8 cellular contexts compared by ENCODE assay signal in the genomic region with DNA sequence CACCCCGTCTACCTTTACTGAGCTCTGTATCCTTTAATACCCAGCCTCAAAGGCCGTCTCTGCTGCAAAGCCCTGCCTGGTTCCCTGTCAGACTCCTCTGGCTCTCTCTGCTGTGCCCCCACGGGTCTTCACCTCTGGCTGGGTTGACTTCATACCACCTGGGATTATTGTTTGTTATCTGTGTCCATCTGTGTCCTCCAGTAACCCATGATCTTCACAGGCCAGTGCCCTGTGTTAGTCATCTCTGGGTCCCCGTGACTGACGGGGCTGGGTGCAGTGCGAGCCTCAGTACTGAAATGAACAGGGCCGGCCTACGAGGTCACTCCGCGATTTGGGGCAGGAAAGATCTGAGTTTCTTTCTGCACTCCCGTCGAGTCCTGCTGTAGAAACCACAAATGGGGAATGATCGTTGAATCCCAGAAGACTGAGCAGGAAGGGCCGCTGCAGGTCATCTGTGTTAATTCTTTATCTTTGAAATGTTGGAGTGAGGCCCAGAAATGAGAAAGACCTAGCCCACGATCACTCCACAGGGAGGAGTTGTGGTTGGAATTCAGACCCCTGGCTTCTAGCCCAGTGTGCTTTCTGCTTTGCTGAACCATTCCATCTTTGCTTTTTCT. TPM values are rescaled to one million over a fixed set of nuclear protein-coding genes. Genes with fewer than 3 reads are reported as not detected.
A peak's percentile ranks its signal among the peaks of the same experiment; 100 is the strongest.
DNase-seq lines count a peak whose midpoint lies in the region; TF ChIP-seq lines count a peak whose summit lies in the region.

No MANE protein-coding gene starts in this region.

- peaks cover 13% of the 10 kb centered on the region for H3K27me3 Mint-ChIP-seq in activated T-helper 2 cell treated with anti-CD3 and anti-CD28 coated beads, Interferon-gamma antibody, Interleukin-2, Interleukin-4, amounts not matched to agents 10 μg/mL and 5 μg/mL and 100 μg/mL, durations not matched to agents 14 hours and 24 hours and 36 hours (ENCODE audit: low read depth)

- H3K4me3 Mint-ChIP-seq in activated T-helper 2 cell treated with anti-CD3 and anti-CD28 coated beads, Interferon-gamma antibody, Interleukin-2, Interleukin-4, amounts not matched to agents 10 μg/mL and 5 μg/mL and 100 μg/mL, durations not matched to agents 14 hours and 24 hours and 36 hours (ENCODE audit: low read depth) = no peak overlapping the region

- DNase-seq in ELR (ENCODE audit: low read depth) (peak; percentile 47), RPMI8226 (peak; percentile 25), fibroblast of the conjunctiva (ENCODE audit: low read depth) (peak; percentile 56), retinal pigment epithelial cell (ENCODE audit: low read depth) (peak; percentile 68), retina (no peak), COLO668 (lab: John Stamatoyannopoulos, UW; ENCODE audit: unreplicated experiment) (no peak), NAMALWA (ENCODE audit: low spot score) (no peak)
- no peak for DNase-seq in activated T-helper 2 cell treated with anti-CD3 and anti-CD28 coated beads, Interferon-gamma antibody, Interleukin-2, Interleukin-4, amounts not matched to agents 10 μg/mL and 5 μg/mL and 100 μg/mL, durations not matched to agents 14 hours and 24 hours and 36 hours (ENCODE audit: low spot score)

- H3K9me3 Mint-ChIP-seq in activated T-helper 2 cell treated with anti-CD3 and anti-CD28 coated beads, Interferon-gamma antibody, Interleukin-2, Interleukin-4, amounts not matched to agents 10 μg/mL and 5 μg/mL and 100 μg/mL, durations not matched to agents 14 hours and 24 hours and 36 hours = no peaks in the 10 kb centered on the region

- no peaks in the 10 kb centered on the region for H3K4me1 Mint-ChIP-seq in activated T-helper 2 cell treated with anti-CD3 and anti-CD28 coated beads, Interferon-gamma antibody, Interleukin-2, Interleukin-4, amounts not matched to agents 10 μg/mL and 5 μg/mL and 100 μg/mL, durations not matched to agents 14 hours and 24 hours and 36 hours (ENCODE audit: low read depth)

- no peaks in the 10 kb centered on the region for H3K36me3 Mint-ChIP-seq in activated T-helper 2 cell treated with anti-CD3 and anti-CD28 coated beads, Interferon-gamma antibody, Interleukin-2, Interleukin-4, amounts not matched to agents 10 μg/mL and 5 μg/mL and 100 μg/mL, durations not matched to agents 14 hours and 24 hours and 36 hours (ENCODE audit: low read depth)

- no peak for TF ChIP-seq CTCF in retinal pigment epithelial cell (conservative IDR thresholded peaks at IDR 0.05; ENCODE audit: low read depth, low read length)

- no peak overlapping the region for H3K27ac Mint-ChIP-seq in activated T-helper 2 cell treated with anti-CD3 and anti-CD28 coated beads, Interferon-gamma antibody, Interleukin-2, Interleukin-4, amounts not matched to agents 10 μg/mL and 5 μg/mL and 100 μg/mL, durations not matched to agents 14 hours and 24 hours and 36 hours

- intact Hi-C loops in activated T-helper 2 cell treated with anti-CD3 and anti-CD28 coated beads, Interferon-gamma antibody, Interleukin-2, Interleukin-4, amounts not matched to agents 10 μg/mL and 5 μg/mL and 100 μg/mL, durations not matched to agents 14 hours and 24 hours and 36 hours (cut with micrococcal nuclease) = no loop called here

- H3K4me3 ChIP-seq in retinal pigment epithelial cell (ENCODE audit: low read length) = no peak overlapping the region

RNA-seq across cellular contexts. Expression of a gene that starts 12.3 kb away (rescaled TPM):
- 0.50 and 0.55 TPM in 2 replicates for total RNA-seq in activated T-helper 2 cell treated with anti-CD3 and anti-CD28 coated beads, Interferon-gamma antibody, Interleukin-2, Interleukin-4, amounts not matched to agents 10 μg/mL and 5 μg/mL and 100 μg/mL, durations not matched to agents 14 hours and 24 hours and 36 hours

Comparison
In these comparisons a context has a peak if more than half of its experiments do, and no peak if none do; other contexts are left out.
1. DNase-seq: peak in ELR (single experiment), RPMI8226 (single experiment), fibroblast of the conjunctiva (single experiment) and retinal pigment epithelial cell (single experiment); none in retina (single experiment), COLO668 (single experiment), activated T-helper 2 cell treated with anti-CD3 and anti-CD28 coated beads, Interferon-gamma antibody, Interleukin-2, Interleukin-4, amounts not matched to agents 10 μg/mL and 5 μg/mL and 100 μg/mL, durations not matched to agents 14 hours and 24 hours and 36 hours (single experiment) and NAMALWA (single experiment).